ENCODE assay signal across 23 cellular contexts in the genomic region with DNA sequence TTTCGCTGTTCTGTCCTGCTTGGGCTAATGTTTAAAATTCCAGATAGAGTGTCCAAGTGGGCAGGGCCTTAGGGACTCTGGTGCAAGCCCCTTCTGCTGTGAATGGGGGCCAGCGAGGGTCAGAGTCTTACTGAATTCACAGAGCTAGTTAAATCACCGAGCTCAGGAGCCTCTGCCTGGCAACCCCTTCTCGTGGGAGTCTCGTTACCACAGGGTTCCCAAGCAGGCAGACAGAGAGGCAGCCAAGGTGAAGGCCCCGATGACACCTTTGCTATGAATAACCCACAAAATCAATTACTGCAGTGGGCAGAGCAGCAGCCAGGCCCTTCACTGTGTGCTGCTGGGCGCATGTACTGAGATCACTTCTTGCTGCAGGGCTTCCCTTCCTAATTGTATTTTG. TPM values are rescaled to one million over a fixed set of nuclear protein-coding genes. Genes with fewer than 3 reads are reported as not detected.
DNase-seq lines count a peak whose midpoint lies in the region; ATAC-seq and TF ChIP-seq lines count a peak whose summit lies in the region.
"Had no signal": no experiment of that assay in that cellular context is flagged by ENCODE, and none has a peak within 500 bp of the region (broad histone marks: within the 10 kb centered on the region; RNA-seq: fewer than 3 reads in every experiment).

No MANE protein-coding gene starts in this region.

- TF ChIP-seq CTCF in suprapubic skin (IDR thresholded peaks at IDR 0.05) = no peak

- peak; percentile 46 for DNase-seq in activated effector memory CD4-positive, alpha-beta T cell treated with anti-CD3 and anti-CD28 coated beads, Interleukin-2, amount 50 U/mL, for 16 hours
- DNase-seq in activated effector memory CD4-positive, alpha-beta T cell treated with Interleukin-2 at 50 U/mL for 16 hours = no peak
- DNase-seq in left ventricle myocardium superior (no peak), mucosa of gallbladder (ENCODE audit: low spot score) (peak; percentile 20), suprapubic skin (ENCODE audit: low spot score in 2 of 2) (peak; percentile 29 to 37), RKO (ENCODE audit: low spot score) (no peak), SKM-1 (lab: John Stamatoyannopoulos, UW; ENCODE audit: unreplicated experiment) (no peak)
- DNase-seq: BE2C; CD4-positive, CD25-positive, alpha-beta regulatory T cell; COR-L47; GDM1; GM23248; KBM-7; NCI-H1105; NCI-H2081; NCI-H510A; NCI-H748 treated with DMSO at 0.1 percent for 48 hours; OCI-M1; RPMI8226 had no signal

- H3K27ac ChIP-seq in suprapubic skin = no peak overlapping the region
- H3K27ac ChIP-seq: GM23248, SJSA1 had no signal

- H3K4me3 ChIP-seq in suprapubic skin = no peak overlapping the region
- H3K4me3 ChIP-seq: GM23248, HAP-1, SJSA1 had no signal

- ATAC-seq in left ventricle myocardium superior = peak; percentile 41
- ATAC-seq in HG03196 (IDR thresholded peaks at IDR 0.05; ENCODE audit: unreplicated experiment) = no peak

- no peaks in the 10 kb centered on the region for H3K27me3 ChIP-seq in suprapubic skin
- H3K27me3 ChIP-seq: BE2C, SJSA1 had no signal

- TF ChIP-seq EP300 in suprapubic skin (IDR thresholded peaks at IDR 0.05) = no peak

- H3K4me1 ChIP-seq in suprapubic skin = no peaks in the 10 kb centered on the region
- H3K4me1 ChIP-seq: HAP-1, SJSA1 had no signal

- no peaks in the 10 kb centered on the region for H3K9me3 ChIP-seq in suprapubic skin
- H3K9me3 ChIP-seq: BE2C, HAP-1, SJSA1 had no signal

- no peaks in the 10 kb centered on the region for H3K36me3 ChIP-seq in suprapubic skin
- H3K36me3 ChIP-seq: HAP-1, SJSA1 had no signal

- intact Hi-C loops in left ventricle myocardium superior (cut with micrococcal nuclease) = loop anchor here (10.0 kb wide), 2 partner anchors 53 to 93 kb away; a partner anchor contains a TSS

- no peak for TF ChIP-seq POLR2A in suprapubic skin (IDR thresholded peaks at IDR 0.05)

- 91% methylated on average over 7 of the region's 7 CpGs for WGBS in suprapubic skin

RNA-seq across cellular contexts. Expression of a gene that starts 56.9 kb away (rescaled TPM):
- total RNA-seq in left ventricle myocardium superior (5.3 TPM), mucosa of gallbladder (0.29 TPM), suprapubic skin (under 1 TPM in 2 of 4 donors, not detected in 2; 0.51 to 0.81 TPM)
- total RNA-seq: CD4-positive, CD25-positive, alpha-beta regulatory T cell; GM23248; HepG2 had no signal

Comparison
In these comparisons a context has a peak if more than half of its experiments do, and no peak if none do; other contexts are left out.
1. DNase-seq: peak in activated effector memory CD4-positive, alpha-beta T cell treated with anti-CD3 and anti-CD28 coated beads, Interleukin-2, amount 50 U/mL, for 16 hours (single experiment), mucosa of gallbladder (single experiment) and suprapubic skin (2 of 2); none in activated effector memory CD4-positive, alpha-beta T cell treated with Interleukin-2 at 50 U/mL for 16 hours (single experiment), left ventricle myocardium superior (single experiment), RKO (single experiment) and SKM-1 (single experiment).